8 cellular contexts compared by ENCODE assay signal in genomic region chr16:30054959-30055553, GRCh38. TPM values are rescaled to one million over a fixed set of nuclear protein-coding genes. Genes with fewer than 3 reads are reported as not detected.
DNase-seq lines count a peak whose midpoint lies in the region; ATAC-seq and TF ChIP-seq lines count a peak whose summit lies in the region.

No MANE protein-coding gene starts in this region.

- H3K4me3 ChIP-seq in CD8-positive, alpha-beta memory T cell (ENCODE audit: low read length): no peak overlapping the region
- H3K4me3 ChIP-seq in fibroblast of mammary gland (ENCODE audit: control insufficient read depth, low read depth, low read length): no peak overlapping the region

- no peaks in the 10 kb centered on the region for H3K9me3 Mint-ChIP-seq in CD8-positive, alpha-beta memory T cell
- H3K9me3 Mint-ChIP-seq in activated CD8-positive, alpha-beta T cell treated with anti-CD3 and anti-CD28 coated beads for 36 hours: no peaks in the 10 kb centered on the region

- peak; percentile 68 for TF ChIP-seq CTCF in activated CD8-positive, alpha-beta T cell treated with anti-CD3 and anti-CD28 coated beads for 36 hours (IDR thresholded peaks at IDR 0.05)
- peak; percentile 57 for TF ChIP-seq CTCF in fibroblast of mammary gland (conservative IDR thresholded peaks at IDR 0.05; ENCODE audit: control insufficient read depth, insufficient read depth, low read depth, low read length)

- peak in 1 of 5 donors; percentile 34 for DNase-seq in CD8-positive, alpha-beta memory T cell
- DNase-seq in KBM-7 (peak; percentile 70), fibroblast of mammary gland (ENCODE audit: low read depth) (no peak), pons (ENCODE audit: low spot score) (no peak), NCI-H2081 (lab: John Stamatoyannopoulos, UW) (no peak)
- peak; percentile 76 for DNase-seq in activated CD8-positive, alpha-beta T cell treated with anti-CD3 and anti-CD28 coated beads for 36 hours
- DNase-seq in stimulated activated CD4-positive, alpha-beta T cell treated with anti-CD3 and anti-CD28 coated beads, Interleukin-2, amount 100 ng/mL, for 24 hours: peak; percentile 66 to 69

- CTCF ChIA-PET in CD8-positive, alpha-beta memory T cell (lab: Charles Lee): interaction anchor here (0.7 to 1.6 kb wide), 7 partner anchors 9 to 392 kb away, joined by 3 to 8 read pairs (median 4); partner anchors contain the start of genes ALDOA, SPN and ZNF771
- CTCF ChIA-PET in activated CD8-positive, alpha-beta T cell treated with anti-CD3 and anti-CD28 coated beads for 36 hours (lab: Charles Lee): interaction anchor here (0.6 to 4.0 kb wide), 29 partner anchors 8 to 376 kb away, joined by 3 to 36 read pairs (median 4); partner anchors contain the start of genes ALDOA, MVP, QPRT and TBX6

- POLR2A ChIA-PET in CD8-positive, alpha-beta memory T cell (lab: Charles Lee): interaction anchor here (0.7 to 2.2 kb wide), 2 partner anchors 10 to 36 kb away, joined by 3 to 15 read pairs; partner anchors contain the start of gene ALDOA
- POLR2A ChIA-PET in activated CD8-positive, alpha-beta T cell treated with anti-CD3 and anti-CD28 coated beads for 36 hours (lab: Charles Lee): interaction anchor here (0.7 to 4.6 kb wide), 4 partner anchors 10 to 720 kb away, joined by 3 to 44 read pairs (median 4); partner anchors contain the start of gene ALDOA

- peak overlapping the region in 4 of 7 donors; percentile 5 to 89 (median 60) for H3K4me3 Mint-ChIP-seq in CD8-positive, alpha-beta memory T cell
- H3K4me3 Mint-ChIP-seq in activated CD8-positive, alpha-beta T cell treated with anti-CD3 and anti-CD28 coated beads for 36 hours: peak overlapping the region; percentile 28

- in situ Hi-C loops in KBM-7 (cut with MboI; ENCODE audit: low pct_unique_long_range_greater_than_20kb, low sequenced_read_pairs): no loop called here

- H3K4me1 ChIP-seq in CD8-positive, alpha-beta memory T cell (ENCODE audit: insufficient read depth, low read length): peaks cover 6% of the 10 kb centered on the region

- peak overlapping the region in 4 of 8 donors; percentile 3 to 90 (median 68) for H3K27ac Mint-ChIP-seq in CD8-positive, alpha-beta memory T cell
- H3K27ac Mint-ChIP-seq in activated CD8-positive, alpha-beta T cell treated with anti-CD3 and anti-CD28 coated beads for 36 hours: no peak overlapping the region

- no peaks in the 10 kb centered on the region for H3K36me3 Mint-ChIP-seq in CD8-positive, alpha-beta memory T cell
- no peaks in the 10 kb centered on the region for H3K36me3 Mint-ChIP-seq in activated CD8-positive, alpha-beta T cell treated with anti-CD3 and anti-CD28 coated beads for 36 hours (ENCODE audit: low read depth)

- no peaks in the 10 kb centered on the region for H3K27me3 Mint-ChIP-seq in CD8-positive, alpha-beta memory T cell
- peaks cover 2% of the 10 kb centered on the region for H3K27me3 Mint-ChIP-seq in activated CD8-positive, alpha-beta T cell treated with anti-CD3 and anti-CD28 coated beads for 36 hours

- peak; percentile 81 for ATAC-seq in activated CD8-positive, alpha-beta T cell treated with anti-CD3 and anti-CD28 coated beads for 36 hours
- no peak for ATAC-seq in GM18868 (IDR thresholded peaks at IDR 0.05; ENCODE audit: unreplicated experiment)

- no peaks in the 10 kb centered on the region for H3K9me3 ChIP-seq in CD8-positive, alpha-beta memory T cell (ENCODE audit: low read length)

- no peak overlapping the region for H3K27ac ChIP-seq in CD8-positive, alpha-beta memory T cell (ENCODE audit: low read depth, low read length)

- intact Hi-C loops in activated CD8-positive, alpha-beta T cell treated with anti-CD3 and anti-CD28 coated beads for 36 hours (cut with micrococcal nuclease): no loop called here

- no peaks in the 10 kb centered on the region for H3K36me3 ChIP-seq in CD8-positive, alpha-beta memory T cell (ENCODE audit: insufficient read depth, low read length)

- H3K4me1 Mint-ChIP-seq in CD8-positive, alpha-beta memory T cell: peaks cover 0 to 22% (median 12%) of the 10 kb centered on the region in 3 donors
- peaks cover 16% of the 10 kb centered on the region for H3K4me1 Mint-ChIP-seq in activated CD8-positive, alpha-beta T cell treated with anti-CD3 and anti-CD28 coated beads for 36 hours (ENCODE audit: low read depth)

- no peaks in the 10 kb centered on the region for H3K27me3 ChIP-seq in CD8-positive, alpha-beta memory T cell (ENCODE audit: insufficient read depth, low read length, poor library complexity, severe bottlenecking)

RNA-seq across cellular contexts. Expression of gene ALDOA, which starts 10.5 kb away (rescaled TPM):
- 1,000 to 10,000 TPM; 1,907 to 1,909 TPM for total RNA-seq in CD8-positive, alpha-beta memory T cell
- polyA plus RNA-seq in CD8-positive, alpha-beta memory T cell: 1,157 TPM
- total RNA-seq in activated CD8-positive, alpha-beta T cell treated with anti-CD3 and anti-CD28 coated beads for 36 hours: 1,000 to 10,000 TPM; 3,042 to 3,081 TPM

RNA-seq across cellular contexts. Expression of gene PPP4C, which starts 20.7 kb away (rescaled TPM):
- total RNA-seq in CD8-positive, alpha-beta memory T cell: 100 to 1,000 TPM; 137 to 149 TPM
- polyA plus RNA-seq in CD8-positive, alpha-beta memory T cell: 201 TPM
- total RNA-seq in activated CD8-positive, alpha-beta T cell treated with anti-CD3 and anti-CD28 coated beads for 36 hours: 100 to 1,000 TPM; 116 to 121 TPM

RNA-seq across cellular contexts. Expression of gene TLCD3B, which starts 24.0 kb away (rescaled TPM):
- total RNA-seq in CD8-positive, alpha-beta memory T cell: under 1 TPM; 0.55 to 0.84 TPM
- not detected for polyA plus RNA-seq in CD8-positive, alpha-beta memory T cell
- 1 to 10 TPM; 3.5 to 3.6 TPM for total RNA-seq in activated CD8-positive, alpha-beta T cell treated with anti-CD3 and anti-CD28 coated beads for 36 hours

RNA-seq across cellular contexts. Expression of gene C16orf92, which starts 32.1 kb away (rescaled TPM):
- total RNA-seq in CD8-positive, alpha-beta memory T cell: not detected
- polyA plus RNA-seq in CD8-positive, alpha-beta memory T cell: not detected
- total RNA-seq in activated CD8-positive, alpha-beta T cell treated with anti-CD3 and anti-CD28 coated beads for 36 hours: not detected

RNA-seq across cellular contexts. Expression of gene TBX6, which starts 36.7 kb away (rescaled TPM):
- total RNA-seq in CD8-positive, alpha-beta memory T cell: under 1 TPM; 0.71 to 0.83 TPM
- polyA plus RNA-seq in CD8-positive, alpha-beta memory T cell: not detected
- 1 to 10 TPM; 2.5 TPM for total RNA-seq in activated CD8-positive, alpha-beta T cell treated with anti-CD3 and anti-CD28 coated beads for 36 hours

Comparison
In these comparisons a context has a peak if more than half of its experiments do, and no peak if none do; other contexts are left out.
1. DNase-seq: peak in KBM-7 (single experiment), activated CD8-positive, alpha-beta T cell treated with anti-CD3 and anti-CD28 coated beads for 36 hours (single experiment) and stimulated activated CD4-positive, alpha-beta T cell treated with anti-CD3 and anti-CD28 coated beads, Interleukin-2, amount 100 ng/mL, for 24 hours (2 of 2); none in fibroblast of mammary gland (single experiment), pons (single experiment) and NCI-H2081 (0 of 2).